11 cellular contexts compared by ENCODE assay signal in genomic region chr3:78204977-78205376, GRCh38.
DNase-seq lines count a peak whose midpoint lies in the region; ATAC-seq and TF ChIP-seq lines count a peak whose summit lies in the region.
"Had no signal": no experiment of that assay in that cellular context is flagged by ENCODE, and none has a peak within 500 bp of the region (broad histone marks: within the 10 kb centered on the region; RNA-seq: fewer than 3 reads in every experiment).

No MANE protein-coding gene starts in this region.

- H2BK15ac ChIP-seq in IMR-90 (ENCODE audit: low read depth, low read length): no peak overlapping the region

- H3K27ac ChIP-seq in C4-2B (no peak overlapping the region), IMR-90 (ENCODE audit: insufficient read depth, low read length) (no peak overlapping the region)

- H2AFZ ChIP-seq in IMR-90 (replicated peaks; ENCODE audit: low read length, poor library complexity): no peak overlapping the region

- H2AK9ac ChIP-seq in IMR-90 (replicated peaks; ENCODE audit: low read depth, low read length, poor library complexity): no peak overlapping the region

- H3K56ac ChIP-seq in IMR-90 (ENCODE audit: extremely low read depth, insufficient read depth, low read length): no peak overlapping the region

- 0 out of 4 replicates have a peak overlapping the region, but pooled peaks of 1 of the 2 experiments have one; percentile 9 for H4K8ac ChIP-seq in IMR-90 (ENCODE audit: low read depth in 2 of 2, low read length in 2 of 2)

- no peaks in the 10 kb centered on the region for H3K4me1 ChIP-seq in IMR-90 (ENCODE audit: control insufficient read depth, insufficient read depth, low read length)

- no peak overlapping the region for H2BK5ac ChIP-seq in IMR-90 (ENCODE audit: low read depth, low read length, poor library complexity, severe bottlenecking)

- H2BK120ac ChIP-seq in IMR-90 (ENCODE audit: low read depth, low read length): no peak overlapping the region

- no peak overlapping the region for H2BK20ac ChIP-seq in IMR-90 (ENCODE audit: low read depth, low read length)

- no peak overlapping the region for H3K4ac ChIP-seq in IMR-90 (ENCODE audit: low read depth, low read length)

- ATAC-seq in IMR-90 (ENCODE audit: low read depth): peak; percentile 80
- ATAC-seq: activated CD4-positive, alpha-beta T cell treated with anti-CD3 and anti-CD28 coated beads for 36 hours had no signal

- no peaks in the 10 kb centered on the region for H3K9me1 ChIP-seq in IMR-90 (ENCODE audit: insufficient read depth, low read length)

- peak overlapping the region; percentile 7; the same call in 1 of the 2 replicates for H3K4me3 ChIP-seq in IMR-90 (ENCODE audit: insufficient read depth, low read depth, low read length)
- no peak overlapping the region for H3K4me3 ChIP-seq in astrocyte of the cerebellum (ENCODE audit: low read depth, low read length)

- no peak overlapping the region for H3K23ac ChIP-seq in IMR-90 (ENCODE audit: low read depth, low read length)

- no peaks in the 10 kb centered on the region for H3K79me1 ChIP-seq in IMR-90 (ENCODE audit: low read depth in 1 of 2, low read length in 2 of 2)

- no TSS peak for BruUV-seq in IMR-90 (replicated peaks; lab: Mats Ljungman, UMichigan)

- TF ChIP-seq CTCF in C4-2B (conservative IDR thresholded peaks at IDR 0.05) (peak; percentile 41), IMR-90 (conservative IDR thresholded peaks at IDR 0.05; ENCODE audit: low read depth, low read length) (peak; percentile 33; the same call in 1 of the 2 replicates), astrocyte of the cerebellum (IDR thresholded peaks at IDR 0.05; ENCODE audit: low read depth, low read length, missing control alignments) (peak; percentile 30)

- in situ Hi-C loops in IMR-90 (cut with MboI; ENCODE audit: low sequenced_read_pairs) (loop anchor here (25.0 kb wide), 1 partner anchor 1168 kb away; the partner anchor contains the start of gene ROBO2), astrocyte of the cerebellum (cut with HindIII; ENCODE audit: low sequenced_read_pairs) (loop anchor here (25.0 kb wide), 1 partner anchor 1193 kb away; no protein-coding TSS in a partner anchor)

- no peak overlapping the region for H4K91ac ChIP-seq in IMR-90 (ENCODE audit: insufficient read depth, low read depth, low read length)

- H4K5ac ChIP-seq in IMR-90 (ENCODE audit: low read depth, low read length): no peak overlapping the region

- peak; percentile 67 for DNase-seq in IMR-90
- DNase-seq in astrocyte of the cerebellum (ENCODE audit: low read depth): peak; percentile 79
- peak; percentile 8 for DNase-seq in medulla oblongata (ENCODE audit: extremely low spot score)
- no peak for DNase-seq in stimulated activated naive CD4-positive, alpha-beta T cell treated with Interleukin-2 at 50 U/mL for 16 hours (lab: John Stamatoyannopoulos, UW)
- DNase-seq in GF-D8 (lab: John Stamatoyannopoulos, UW): no peak
- no peak for DNase-seq in HK-2 (ENCODE audit: unreplicated experiment)
- DNase-seq in Kasumi-1 (lab: John Stamatoyannopoulos, UW): no peak
- DNase-seq: activated CD4-positive, alpha-beta T cell treated with anti-CD3 and anti-CD28 coated beads for 36 hours; cortex of kidney; NCI-H1436 had no signal

- H3K9me3 ChIP-seq in IMR-90 (ENCODE audit: control insufficient read depth, insufficient read depth, low read length): no peaks in the 10 kb centered on the region

- no peaks in the 10 kb centered on the region for H3K36me3 ChIP-seq in IMR-90 (ENCODE audit: control insufficient read depth, insufficient read depth, low read length)

- H3K14ac ChIP-seq in IMR-90 (replicated peaks; ENCODE audit: low read depth, low read length): no peak overlapping the region

- no peak overlapping the region for H2AK5ac ChIP-seq in IMR-90 (ENCODE audit: low read depth, low read length)

- dilution Hi-C loops in IMR-90 (cut with HindIII; ENCODE audit: low sequenced_read_pairs, unreplicated experiment): no loop called here

- no peak for TF ChIP-seq POLR2A in IMR-90 (IDR thresholded peaks at IDR 0.05; ENCODE audit: low read depth, low read length)

- H3K9ac ChIP-seq in IMR-90 (ENCODE audit: low read depth, low read length): no peak overlapping the region

- H4K20me1 ChIP-seq in IMR-90 (ENCODE audit: insufficient read depth, low read length): no peaks in the 10 kb centered on the region

- intact Hi-C loops in IMR-90 (cut with micrococcal nuclease): loop anchor here (10.0 kb wide), 3 partner anchors 440 to 1170 kb away; no protein-coding TSS in a partner anchor

- POLR2A ChIA-PET in IMR-90 (lab: Charles Lee; ENCODE audit: unreplicated experiment): no interaction called here

- CTCF ChIA-PET in IMR-90 (lab: Yijun Ruan, JAX): interaction anchor here (0.6 to 1.3 kb wide), 5 partner anchors 64 to 921 kb away, joined by 3 to 5 read pairs (median 4); no protein-coding TSS in a partner anchor

- H3K18ac ChIP-seq in IMR-90 (ENCODE audit: low read depth, low read length): no peak overlapping the region

- no CpG with 5 or more reads among the region's 5 CpGs for WGBS in IMR-90 (ENCODE audit: extremely low coverage in 2 of 2, insufficient read length in 1 of 2), 2 experiments

- TF ChIP-seq RAD21 in IMR-90 (IDR thresholded peaks at IDR 0.05; ENCODE audit: low read length): peak; percentile 61

- peak overlapping the region; percentile 58 for H3K4me2 ChIP-seq in IMR-90 (ENCODE audit: low read depth, low read length)

- no peaks in the 10 kb centered on the region for H3K27me3 ChIP-seq in IMR-90 (ENCODE audit: control insufficient read depth, insufficient read depth, low read length)

TF ChIP-seq in IMR-90, 13 proteins besides CTCF, POLR2A, EP300 and RAD21:
- TF ChIP-seq NFE2L2 (IDR thresholded peaks at IDR 0.05; ENCODE audit: low read depth, low read length) (no peak), USF2 (IDR thresholded peaks at IDR 0.05; ENCODE audit: low read depth, low read length) (no peak), MAZ (IDR thresholded peaks at IDR 0.05; ENCODE audit: borderline replicate concordance, low read depth, low read length) (no peak), SMC3 (IDR thresholded peaks at IDR 0.05; ENCODE audit: low read depth, low read length) (peak; percentile 21)

Comparison
In these comparisons a context has a peak if more than half of its experiments do, and no peak if none do; other contexts are left out.
1. DNase-seq: peak in IMR-90 (single experiment), astrocyte of the cerebellum (single experiment) and medulla oblongata (single experiment); none in stimulated activated naive CD4-positive, alpha-beta T cell treated with Interleukin-2 at 50 U/mL for 16 hours (single experiment), GF-D8 (single experiment), HK-2 (single experiment) and Kasumi-1 (0 of 2).
2. Peak in every context shown above with its lines, with median percentiles within 50 percentile points of each other: CTCF ChIP-seq.